15 cellular contexts compared by ENCODE assay signal in genomic region chr15:77097317-77097721, GRCh38. TPM values are rescaled to one million over a fixed set of nuclear protein-coding genes. Genes with fewer than 3 reads are reported as not detected.
DNase-seq lines count a peak whose midpoint lies in the region; FAIRE-seq lines count a peak whose summit lies in the region.
"Had no signal": no experiment of that assay in that cellular context is flagged by ENCODE, and none has a peak within 500 bp of the region (broad histone marks: within the 10 kb centered on the region; RNA-seq: fewer than 3 reads in every experiment).

No MANE protein-coding gene starts in this region.

- FAIRE-seq in RCC 7860 (lab: Jason Lieb, UNC) = no peak
- FAIRE-seq: endothelial cell of umbilical vein had no signal

- peak; percentile 62 for DNase-seq in GF-D8 (lab: John Stamatoyannopoulos, UW)
- DNase-seq in NCI-H524 treated with DMSO at 0.1 percent for 48 hours (lab: John Stamatoyannopoulos, UW) = peak; percentile 98
- DNase-seq in amniotic epithelial cell (ENCODE audit: low read depth) = peak; percentile 31
- DNase-seq in retina = peak; percentile 68
- DNase-seq in RCC 7860 (ENCODE audit: low spot score) = no peak
- no peak for DNase-seq in NCI-H2081 (lab: John Stamatoyannopoulos, UW)
- no peak for DNase-seq in mesenteric fat pad (ENCODE audit: low spot score)
- DNase-seq: activated CD4-positive, alpha-beta T cell treated with anti-CD3 and anti-CD28 coated beads, Interleukin-2, amount 10 ng/mL, durations not matched to agents 7 days and 5 days; DMS79 treated with DMSO at 0.1 percent for 48 hours; mammary epithelial cell; NCI-H187; sigmoid colon; stomach; tibial artery had no signal

RNA-seq across cellular contexts. Expression of gene TSPAN3, which starts 26.4 kb away (rescaled TPM):
- 558 TPM for total RNA-seq in mesenteric fat pad

Comparison
In these comparisons a context has a peak if more than half of its experiments do, and no peak if none do; other contexts are left out.
1. DNase-seq: peak in GF-D8 (single experiment), NCI-H524 treated with DMSO at 0.1 percent for 48 hours (single experiment), amniotic epithelial cell (single experiment) and retina (single experiment); none in RCC 7860 (single experiment), NCI-H2081 (0 of 2) and mesenteric fat pad (single experiment).